In genomic region chr10:122550427-122550826, GRCh38 we compare ENCODE assay signal across 17 cellular contexts. TPM values are rescaled to one million over a fixed set of nuclear protein-coding genes. Genes with fewer than 3 reads are reported as not detected.
A peak's percentile ranks its signal among the peaks of the same experiment; 100 is the strongest.
DNase-seq lines count a peak whose midpoint lies in the region; ATAC-seq and TF ChIP-seq lines count a peak whose summit lies in the region.
"Had no signal": no experiment of that assay in that cellular context is flagged by ENCODE, and none has a peak within 500 bp of the region (broad histone marks: within the 10 kb centered on the region; RNA-seq: fewer than 3 reads in every experiment).

No MANE protein-coding gene starts in this region.

- no peak overlapping the region for H3K14ac ChIP-seq in neuronal stem cell (ENCODE audit: low read length)

- H2BK15ac ChIP-seq in neuronal stem cell (ENCODE audit: low read length): no peak overlapping the region

- H2BK5ac ChIP-seq in neuronal stem cell (ENCODE audit: low read length): no peak overlapping the region

- H3K4me3 ChIP-seq in neuronal stem cell (ENCODE audit: low read length in 2 of 2): peak overlapping the region in 1 of 2 donors; percentile 31
- H3K4me3 ChIP-seq: HAP-1 had no signal

- intact Hi-C loops in Right ventricle myocardium superior (cut with DNase I): no loop called here
- intact Hi-C loops in left ventricle myocardium superior (cut with micrococcal nuclease): no loop called here

- peak overlapping the region; percentile 93 for H3K27ac Mint-ChIP-seq in T-helper 17 cell

- H3K4me1 Mint-ChIP-seq in T-helper 17 cell: peaks cover 18% of the 10 kb centered on the region
- H3K4me1 Mint-ChIP-seq: IgD-negative memory B cell had no signal

- H2AK5ac ChIP-seq in neuronal stem cell (ENCODE audit: low read depth, low read length): no peak overlapping the region

- H3K27ac ChIP-seq in neuronal stem cell (replicated peaks; ENCODE audit: low read length): no peak overlapping the region

- H3K79me1 ChIP-seq in neuronal stem cell (ENCODE audit: low read depth, low read length): no peaks in the 10 kb centered on the region

- no peaks in the 10 kb centered on the region for H3K9me3 ChIP-seq in T-helper 17 cell (ENCODE audit: control insufficient read depth, low read length, poor library complexity, severe bottlenecking)
- no peaks in the 10 kb centered on the region for H3K9me3 ChIP-seq in neuronal stem cell (replicated peaks in 1 of 2; ENCODE audit: control insufficient read depth in 2 of 2, insufficient read depth in 1 of 2, low read depth in 1 of 2, low read length in 2 of 2)
- H3K9me3 ChIP-seq: Caco-2, HAP-1 had no signal

- no peak overlapping the region for H3K4me3 Mint-ChIP-seq in T-helper 17 cell

- WGBS in neuronal stem cell (ENCODE audit: extremely low coverage in 2 of 2, insufficient read length in 2 of 2, insufficient replicate concordance in 1 of 2), 2 donors: no CpG with 5 or more reads among the region's 9 CpGs

- H3K23ac ChIP-seq in neuronal stem cell (ENCODE audit: low read depth, low read length, poor library complexity): no peak overlapping the region

- peaks cover 0 to 9% (median 0%) of the 10 kb centered on the region in 3 experiments for H3K27me3 ChIP-seq in neuronal stem cell (ENCODE audit: control insufficient read depth in 3 of 3, insufficient read depth in 3 of 3, low read depth in 1 of 3, low read length in 3 of 3)

- no peak overlapping the region for H2BK120ac ChIP-seq in neuronal stem cell (ENCODE audit: low read depth, low read length)

- H3K4me1 ChIP-seq in neuronal stem cell (ENCODE audit: control insufficient read depth in 2 of 2, insufficient read depth in 1 of 2, low read depth in 1 of 2, low read length in 2 of 2): no peaks in the 10 kb centered on the region
- H3K4me1 ChIP-seq: HAP-1 had no signal

- H3K4ac ChIP-seq in neuronal stem cell (ENCODE audit: low read length): no peak overlapping the region

- ATAC-seq in Right ventricle myocardium superior (ENCODE audit: poor library complexity) (peak; percentile 16), left ventricle myocardium superior (no peak), T-helper 17 cell (peak; percentile 10), SK-N-SH treated with all-trans-retinoic acid at 6 μM for 48 hours (no peak)

- no peak overlapping the region for H4K8ac ChIP-seq in neuronal stem cell (ENCODE audit: low read depth, low read length)

- no peaks in the 10 kb centered on the region for H3K36me3 Mint-ChIP-seq in T-helper 17 cell (ENCODE audit: low read depth)
- H3K36me3 Mint-ChIP-seq: CD8-positive, alpha-beta memory T cell; IgD-negative memory B cell had no signal

- no peak overlapping the region for H4K91ac ChIP-seq in neuronal stem cell (ENCODE audit: low read depth, low read length, poor library complexity)

- no peaks in the 10 kb centered on the region for H3K27me3 Mint-ChIP-seq in T-helper 17 cell
- H3K27me3 Mint-ChIP-seq: CD8-positive, alpha-beta memory T cell had no signal

- no peak overlapping the region for H2BK12ac ChIP-seq in neuronal stem cell (ENCODE audit: low read length)

- H2AFZ ChIP-seq in neuronal stem cell (ENCODE audit: low read length): no peak overlapping the region

- H3K36me3 ChIP-seq in neuronal stem cell (replicated peaks in 1 of 2; ENCODE audit: control insufficient read depth in 2 of 2, insufficient read depth in 2 of 2, low read length in 2 of 2): no peaks in the 10 kb centered on the region
- H3K36me3 ChIP-seq: HAP-1 had no signal

- DNase-seq in Right ventricle myocardium superior (no peak), left ventricle myocardium superior (no peak), T-helper 17 cell (no peak), neuronal stem cell (ENCODE audit: low spot score) (no peak), NCI-H345 treated with DMSO at 0.1 percent for 48 hours (lab: John Stamatoyannopoulos, UW; ENCODE audit: unreplicated experiment) (no peak), UCSD-AML1 (lab: John Stamatoyannopoulos, UW; ENCODE audit: unreplicated experiment) (no peak)
- DNase-seq: ACHN; C1 segment of cervical spinal cord; Caco-2; CD8-positive, alpha-beta memory T cell; DMS53; GF-D8 had no signal

- H3K18ac ChIP-seq in neuronal stem cell (ENCODE audit: low read length): peak overlapping the region; percentile 42

- H3K9ac ChIP-seq in neuronal stem cell (ENCODE audit: low read depth, low read length, poor library complexity): peak overlapping the region; percentile 64

- H3K4me2 ChIP-seq in neuronal stem cell (ENCODE audit: insufficient read depth, low read length, poor library complexity, severe bottlenecking): no peak overlapping the region

TF ChIP-seq in SK-N-SH treated with all-trans-retinoic acid at 6 μM for 48 hours, 23 proteins besides CTCF, POLR2A, EP300 and RAD21:
- TF ChIP-seq GLIS3 (CRISPR knock-in tag; IDR thresholded peaks at IDR 0.05): no peak
- no peak for TF ChIP-seq PATZ1 (CRISPR knock-in tag; IDR thresholded peaks at IDR 0.05; ENCODE audit: borderline replicate concordance)
- no peak for TF ChIP-seq CSRNP3 (CRISPR knock-in tag; IDR thresholded peaks at IDR 0.05)
- TF ChIP-seq TOX (CRISPR knock-in tag; IDR thresholded peaks at IDR 0.05; ENCODE audit: borderline replicate concordance): no peak
- no peak for TF ChIP-seq RARB (CRISPR knock-in tag; IDR thresholded peaks at IDR 0.05)
- no peak for TF ChIP-seq ZFP3 (CRISPR knock-in tag; IDR thresholded peaks at IDR 0.05)
- no peak for TF ChIP-seq ISL1 (CRISPR knock-in tag; IDR thresholded peaks at IDR 0.05)
- TF ChIP-seq ZNF565 (CRISPR knock-in tag; conservative IDR thresholded peaks at IDR 0.05; ENCODE audit: low read depth): no peak
- TF ChIP-seq BACH2 (CRISPR knock-in tag; IDR thresholded peaks at IDR 0.05; ENCODE audit: borderline replicate concordance): no peak

RNA-seq across cellular contexts. Expression of gene DMBT1, which starts 10.1 kb away (rescaled TPM):
- total RNA-seq in Right ventricle myocardium superior (not detected), left ventricle myocardium superior (0.05 TPM), T-helper 17 cell (not detected)
- polyA plus RNA-seq in neuronal stem cell (2013, experiment 1 of 2): not detected
- not detected for polyA plus RNA-seq in neuronal stem cell (2013, experiment 2 of 2)
- total RNA-seq: A172; Caco-2; CD8-positive, alpha-beta memory T cell; H1 had no signal
- polyA plus RNA-seq: CD8-positive, alpha-beta memory T cell; IgD-negative memory B cell had no signal

Comparison
In these comparisons a context has a peak if more than half of its experiments do, and no peak if none do; other contexts are left out.
1. ATAC-seq: peak in Right ventricle myocardium superior (single experiment) and T-helper 17 cell (single experiment); none in left ventricle myocardium superior (single experiment) and SK-N-SH treated with all-trans-retinoic acid at 6 μM for 48 hours (single experiment).